ENCODE assay signal across 9 cellular contexts in the genomic region with DNA sequence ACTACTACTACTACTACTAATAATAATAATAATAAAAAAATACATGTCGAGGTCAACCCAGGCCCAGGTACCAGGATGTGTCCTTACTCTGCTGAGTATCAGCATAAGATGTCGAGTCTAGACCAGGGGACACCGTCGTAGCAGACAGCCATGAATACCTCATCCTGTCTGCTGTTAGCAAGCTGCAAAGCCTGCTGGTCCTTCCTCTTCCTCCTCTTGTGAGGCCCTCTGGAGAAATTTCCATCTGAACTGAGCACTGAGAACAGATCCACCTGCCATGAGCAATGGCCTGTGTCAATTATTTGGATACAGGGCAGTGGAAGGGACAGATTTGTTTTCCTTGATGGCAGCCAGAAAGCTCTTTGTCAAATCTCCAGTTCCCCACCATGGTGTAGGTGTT.
A peak's percentile ranks its signal among the peaks of the same experiment; 100 is the strongest.
DNase-seq lines count a peak whose midpoint lies in the region; ATAC-seq, FAIRE-seq and TF ChIP-seq lines count a peak whose summit lies in the region.
"Had no signal": no experiment of that assay in that cellular context is flagged by ENCODE, and none has a peak within 500 bp of the region (broad histone marks: within the 10 kb centered on the region; RNA-seq: fewer than 3 reads in every experiment).

No MANE protein-coding gene starts in this region.

- ATAC-seq in GM18502 (IDR thresholded peaks at IDR 0.05; ENCODE audit: poor library complexity, unreplicated experiment) (peak; percentile 17), GM21367 (IDR thresholded peaks at IDR 0.05; ENCODE audit: unreplicated experiment) (peak; percentile 14), HG03432 (IDR thresholded peaks at IDR 0.05; ENCODE audit: unreplicated experiment) (peak; percentile 17), HG02623 (IDR thresholded peaks at IDR 0.05; ENCODE audit: unreplicated experiment) (no peak)

- intact Hi-C loops in kidney (cut with DNase I): no loop called here

- 96% methylated on average over 4 of the region's 4 CpGs; no CpG with 5 or more reads in 1 of the 2 experiments for WGBS in H1 (ENCODE audit: extremely low coverage in 1 of 2, insufficient coverage in 1 of 2, insufficient read length in 1 of 2, insufficient replicate concordance in 2 of 2, low coverage in 1 of 2, low lambda C conversion rate in 2 of 2, missing lambda C conversion rate in 1 of 2), 2 experiments

- POLR2A ChIA-PET in H1 (lab: Charles Lee; ENCODE audit: partially characterized antibody): interaction anchor here (1.2 kb wide), 1 partner anchor 10 kb away, joined by 3 read pairs; no protein-coding TSS in a partner anchor

- H3K9me3 ChIP-seq in H1 (ENCODE audit: insufficient read depth in 2 of 2, low read depth in 1 of 2, low read length in 1 of 2) (no peaks in the 10 kb centered on the region), kidney (ENCODE audit: control insufficient read depth in 1 of 2, low read length in 2 of 2) (no peaks in the 10 kb centered on the region)
- H3K9me3 ChIP-seq: right lobe of liver had no signal

- no peak for TF ChIP-seq CTCF in H1 (IDR thresholded peaks at IDR 0.05; ENCODE audit: control extremely low read depth in 1 of 3, insufficient read depth in 1 of 3, low read depth in 1 of 3, low read length in 3 of 3)
- no peak for TF ChIP-seq CTCF in foreskin fibroblast (IDR thresholded peaks at IDR 0.05; ENCODE audit: low read depth, low read length)
- no peak for TF ChIP-seq CTCF in kidney (IDR thresholded peaks at IDR 0.05; ENCODE audit: borderline replicate concordance, extremely low read depth, insufficient read depth)

- H3K27me3 ChIP-seq in H1 (replicated peaks in 1 of 4; ENCODE audit: control insufficient read depth in 3 of 4, extremely low read depth in 1 of 4, insufficient read depth in 3 of 4, low read length in 3 of 4): no peaks in the 10 kb centered on the region
- H3K27me3 ChIP-seq: right lobe of liver had no signal

- H3K56ac ChIP-seq in H1 (replicated peaks; ENCODE audit: insufficient read length, low read depth, low read length): no peak overlapping the region

- H3K4ac ChIP-seq in H1 (replicated peaks; ENCODE audit: insufficient read length, low read depth, low read length): no peak overlapping the region

- H4K8ac ChIP-seq in H1 (ENCODE audit: extremely low read depth, insufficient read depth, low read length): no peak overlapping the region

- no peak overlapping the region for H3K27ac ChIP-seq in H1 (ENCODE audit: low read depth, low read length)
- no peak overlapping the region for H3K27ac ChIP-seq in kidney (ENCODE audit: low read depth in 2 of 2, low read length in 2 of 2)
- H3K27ac ChIP-seq: right lobe of liver had no signal

- H3K4me1 ChIP-seq in H1 (replicated peaks in 1 of 4; ENCODE audit: control insufficient read depth in 3 of 4, insufficient read depth in 4 of 4, low read length in 3 of 4): peaks cover 5 to 36% (median 16%) of the 10 kb centered on the region in 4 experiments
- H3K4me1 ChIP-seq in kidney (ENCODE audit: control insufficient read depth in 1 of 2, insufficient read depth in 1 of 2, low read depth in 1 of 2, low read length in 2 of 2): peaks cover 3 to 5% of the 10 kb centered on the region in 2 donors

- H3K79me2 ChIP-seq in H1 (ENCODE audit: control insufficient read depth in 1 of 2, insufficient read depth in 2 of 2, low read length in 2 of 2): peaks cover 4 to 10% of the 10 kb centered on the region in 2 experiments; a peak in 2 of 4 replicates

- no peaks in the 10 kb centered on the region for H3K79me1 ChIP-seq in H1 (ENCODE audit: low read depth, low read length)

- no peak overlapping the region for H4K91ac ChIP-seq in H1 (replicated peaks; ENCODE audit: insufficient read length, low read length)

- H2BK20ac ChIP-seq in H1 (ENCODE audit: low read length): no peak overlapping the region

- H3K4me2 ChIP-seq in H1 (ENCODE audit: insufficient read depth in 1 of 2, low read depth in 2 of 2, low read length in 2 of 2): no peak overlapping the region

- no peak for TF ChIP-seq RAD21 in H1 (IDR thresholded peaks at IDR 0.05 in 1 of 2, conservative IDR thresholded peaks at IDR 0.05 in 1 of 2; ENCODE audit: low read depth in 2 of 2, low read length in 2 of 2)

- no peak overlapping the region for H2BK120ac ChIP-seq in H1 (replicated peaks; ENCODE audit: low read depth, low read length)

- no peak overlapping the region for H2BK15ac ChIP-seq in H1 (ENCODE audit: low read length)

- FAIRE-seq in H1 (lab: Jason Lieb, UNC) (no peak), kidney (lab: Jason Lieb, UNC) (no peak)

- no peak overlapping the region for H4K5ac ChIP-seq in H1 (ENCODE audit: insufficient read length, low read depth, low read length)

- no peak overlapping the region for H2AK5ac ChIP-seq in H1 (ENCODE audit: low read depth, low read length)

- TF ChIP-seq POLR2A in H1 (IDR thresholded peaks at IDR 0.05; ENCODE audit: control extremely low read depth in 1 of 2, low read depth in 2 of 2, low read length in 2 of 2): no peak

- H3K18ac ChIP-seq in H1 (ENCODE audit: extremely low read depth, low read length): 0 out of 2 replicates have a peak overlapping the region, but pooled peaks have one; percentile 3

- H4K20me1 ChIP-seq in H1 (replicated peaks in 1 of 2; ENCODE audit: control insufficient read depth in 1 of 2, insufficient read depth in 2 of 2, low read length in 2 of 2): no peaks in the 10 kb centered on the region

- H3K4me3 ChIP-seq in H1 (ENCODE audit: extremely low read depth in 1 of 4, insufficient read depth in 2 of 4, low read depth in 3 of 4, low read length in 4 of 4) (no peak overlapping the region), foreskin fibroblast (ENCODE audit: low read depth in 1 of 2, low read length in 2 of 2) (no peak overlapping the region), kidney (ENCODE audit: low read length in 2 of 2) (no peak overlapping the region)
- H3K4me3 ChIP-seq: right lobe of liver had no signal

- H3K23me2 ChIP-seq in H1 (ENCODE audit: low read depth, low read length): no peaks in the 10 kb centered on the region

- H3K9ac ChIP-seq in H1 (replicated peaks in 1 of 4; ENCODE audit: extremely low read depth in 1 of 4, low read depth in 3 of 4, low read length in 3 of 4) (no peak overlapping the region), kidney (ENCODE audit: low read length in 2 of 2) (no peak overlapping the region)

- H3K23ac ChIP-seq in H1 (ENCODE audit: insufficient read length): no peak overlapping the region

- H3K36me3 ChIP-seq in H1 (ENCODE audit: control insufficient read depth in 2 of 4, insufficient read depth in 4 of 4, low read length in 3 of 4) (no peaks in the 10 kb centered on the region), kidney (ENCODE audit: control insufficient read depth in 1 of 2, insufficient read depth in 2 of 2, low read length in 2 of 2) (no peaks in the 10 kb centered on the region)
- H3K36me3 ChIP-seq: right lobe of liver had no signal

- H2BK12ac ChIP-seq in H1 (ENCODE audit: low read depth, low read length): no peak overlapping the region

- TF ChIP-seq EP300 in H1 (IDR thresholded peaks at IDR 0.05; ENCODE audit: borderline replicate concordance in 1 of 2, low read depth in 2 of 2, low read length in 2 of 2): no peak

- no peak overlapping the region for H2AFZ ChIP-seq in H1 (ENCODE audit: low read length)

- no peak overlapping the region for H2BK5ac ChIP-seq in H1 (ENCODE audit: low read depth, low read length)

- DNase-seq in H1 (ENCODE audit: low read depth in 1 of 2, low spot score in 2 of 2) (no peak), NCI-H2196 (lab: John Stamatoyannopoulos, UW; ENCODE audit: unreplicated experiment) (no peak), foreskin fibroblast (no peak), kidney (no peak)
- DNase-seq: right lobe of liver had no signal

- no peak overlapping the region for H3K14ac ChIP-seq in H1 (ENCODE audit: insufficient read length)

- CTCF ChIA-PET in H1 (lab: Charles Lee; ENCODE audit: partially characterized antibody): interaction anchor here (0.7 to 5.2 kb wide), 6 partner anchors 16 to 166 kb away, joined by 3 to 23 read pairs (median 4); no protein-coding TSS in a partner anchor

TF ChIP-seq in H1, 55 proteins besides CTCF, POLR2A, EP300 and RAD21:
- TF ChIP-seq PHF8 (conservative IDR thresholded peaks at IDR 0.05; ENCODE audit: low read depth, low read length) (no peak), SIN3A (conservative IDR thresholded peaks at IDR 0.05 in 1 of 2, IDR thresholded peaks at IDR 0.05 in 1 of 2; ENCODE audit: low read depth in 1 of 2, low read length in 2 of 2) (no peak), CEBPB (IDR thresholded peaks at IDR 0.05; ENCODE audit: low read depth, low read length) (no peak), RFX5 (IDR thresholded peaks at IDR 0.05; ENCODE audit: borderline replicate concordance, low read depth, low read length) (no peak), RNF2 (IDR thresholded peaks at IDR 0.05; ENCODE audit: borderline replicate concordance, low read depth, low read length, missing control alignments, poor library complexity, severe bottlenecking) (no peak), BRCA1 (IDR thresholded peaks at IDR 0.05; ENCODE audit: low read depth, low read length) (no peak)
